In genomic region chr19:35870124-35870736, GRCh38 we compare ENCODE assay signal across 10 cellular contexts. TPM values are rescaled to one million over a fixed set of nuclear protein-coding genes. Genes with fewer than 3 reads are reported as not detected.
DNase-seq lines count a peak whose midpoint lies in the region; ATAC-seq and TF ChIP-seq lines count a peak whose summit lies in the region.
"Not testable (repeated sequence)": the region's sequence is repeated elsewhere in the genome, so short reads cannot be mapped to it uniquely, and the experiment has no call there.
"Had no signal": no experiment of that assay in that cellular context is flagged by ENCODE, and none has a peak within 500 bp of the region (broad histone marks: within the 10 kb centered on the region; RNA-seq: fewer than 3 reads in every experiment).

No MANE protein-coding gene starts in this region.

- H3K36me3 ChIP-seq in IMR-90 (ENCODE audit: control insufficient read depth, insufficient read depth, low read length); Panc1 (ENCODE audit: control insufficient read depth, insufficient read depth, low read length); neutrophil: not testable (repeated sequence)

- peaks cover 21% of the 10 kb centered on the region for H3K27me3 Mint-ChIP-seq in activated CD8-positive, alpha-beta memory T cell treated with anti-CD3 and anti-CD28 coated beads, Interleukin-2, amount 10 ng/mL, durations not matched to agents 7 days and 5 days
- H3K27me3 Mint-ChIP-seq in dendritic cell treated with granulocyte-macrophage colony-stimulating factor and Interleukin-4, amounts not matched to agents 40 ng/mL and 50 ng/mL, for 4 days = peaks cover 66% of the 10 kb centered on the region

- dilution Hi-C loops in IMR-90 (cut with HindIII; ENCODE audit: low sequenced_read_pairs, unreplicated experiment) = not testable (repeated sequence)

- not testable (repeated sequence) for H3K18ac ChIP-seq in IMR-90 (ENCODE audit: low read depth, low read length)

- H3K27me3 ChIP-seq in IMR-90 (ENCODE audit: control insufficient read depth, insufficient read depth, low read length) (peaks cover 12% of the 10 kb centered on the region), neutrophil (peaks cover 87% of the 10 kb centered on the region)
- H3K27me3 ChIP-seq in Panc1 (ENCODE audit: control insufficient read depth, insufficient read depth, low read length) = not testable (repeated sequence)

- H2AK9ac ChIP-seq in IMR-90 (replicated peaks; ENCODE audit: low read depth, low read length, poor library complexity) = not testable (repeated sequence)

- H3K9me3 Mint-ChIP-seq in activated CD8-positive, alpha-beta memory T cell treated with anti-CD3 and anti-CD28 coated beads, Interleukin-2, amount 10 ng/mL, durations not matched to agents 7 days and 5 days (ENCODE audit: low read depth); dendritic cell treated with granulocyte-macrophage colony-stimulating factor and Interleukin-4, amounts not matched to agents 40 ng/mL and 50 ng/mL, for 4 days: not testable (repeated sequence)

- not testable (repeated sequence) for H3K56ac ChIP-seq in IMR-90 (ENCODE audit: extremely low read depth, insufficient read depth, low read length)

- not testable (repeated sequence) for H3K4me3 ChIP-seq in IMR-90 (ENCODE audit: insufficient read depth, low read depth, low read length)
- H3K4me3 ChIP-seq in Panc1 (ENCODE audit: low read depth in 2 of 2, low read length in 2 of 2) = peak overlapping the region; percentile 53 to 89
- peak overlapping the region; percentile 71; the same call in 1 of the 2 replicates for H3K4me3 ChIP-seq in iPS-18c (ENCODE audit: insufficient read depth, low read depth, low read length)
- H3K4me3 ChIP-seq in neutrophil (ENCODE audit: low read depth in 1 of 2, low read length in 1 of 2) = peak overlapping the region; percentile 8 to 25

- H3K27ac Mint-ChIP-seq in activated CD8-positive, alpha-beta memory T cell treated with anti-CD3 and anti-CD28 coated beads, Interleukin-2, amount 10 ng/mL, durations not matched to agents 7 days and 5 days = peak overlapping the region; percentile 81
- peak overlapping the region; percentile 49 for H3K27ac Mint-ChIP-seq in dendritic cell treated with granulocyte-macrophage colony-stimulating factor and Interleukin-4, amounts not matched to agents 40 ng/mL and 50 ng/mL, for 4 days

- not testable (repeated sequence) for H4K5ac ChIP-seq in IMR-90 (ENCODE audit: low read depth, low read length)

- peak overlapping the region; percentile 85 for H2AFZ ChIP-seq in IMR-90 (replicated peaks; ENCODE audit: low read length, poor library complexity)

- TF ChIP-seq RAD21 in IMR-90 (IDR thresholded peaks at IDR 0.05; ENCODE audit: low read length) = not testable (repeated sequence)

- not testable (repeated sequence) for H2BK5ac ChIP-seq in IMR-90 (ENCODE audit: low read depth, low read length, poor library complexity, severe bottlenecking)

- intact Hi-C loops in IMR-90 (cut with micrococcal nuclease); Panc1 (cut with micrococcal nuclease; ENCODE audit: unreplicated experiment); dendritic cell treated with granulocyte-macrophage colony-stimulating factor and Interleukin-4, amounts not matched to agents 40 ng/mL and 50 ng/mL, for 4 days (cut with micrococcal nuclease): not testable (repeated sequence)

- not testable (repeated sequence) for H2BK20ac ChIP-seq in IMR-90 (ENCODE audit: low read depth, low read length)

- H3K9ac ChIP-seq in IMR-90 (ENCODE audit: low read depth, low read length) = not testable (repeated sequence)

- H3K4me1 Mint-ChIP-seq in activated CD8-positive, alpha-beta memory T cell treated with anti-CD3 and anti-CD28 coated beads, Interleukin-2, amount 10 ng/mL, durations not matched to agents 7 days and 5 days = peaks cover 15% of the 10 kb centered on the region
- H3K4me1 Mint-ChIP-seq in dendritic cell treated with granulocyte-macrophage colony-stimulating factor and Interleukin-4, amounts not matched to agents 40 ng/mL and 50 ng/mL, for 4 days (ENCODE audit: low read depth) = peaks cover 22% of the 10 kb centered on the region

- POLR2A ChIA-PET in IMR-90 (lab: Charles Lee; ENCODE audit: unreplicated experiment) = not testable (repeated sequence)
- POLR2A ChIA-PET in Panc1 (lab: Charles Lee) = interaction anchor here (0.7 kb wide), 1 partner anchor 64 kb away, joined by 4 read pairs; no protein-coding TSS in a partner anchor

- TF ChIP-seq CTCF in IMR-90 (conservative IDR thresholded peaks at IDR 0.05; ENCODE audit: low read depth, low read length); Panc1 (IDR thresholded peaks at IDR 0.05); neutrophil (IDR thresholded peaks at IDR 0.05): not testable (repeated sequence)

- H3K4me3 Mint-ChIP-seq in activated CD8-positive, alpha-beta memory T cell treated with anti-CD3 and anti-CD28 coated beads, Interleukin-2, amount 10 ng/mL, durations not matched to agents 7 days and 5 days = peak overlapping the region; percentile 73
- peak overlapping the region; percentile 65 for H3K4me3 Mint-ChIP-seq in dendritic cell treated with granulocyte-macrophage colony-stimulating factor and Interleukin-4, amounts not matched to agents 40 ng/mL and 50 ng/mL, for 4 days

- not testable (repeated sequence) for H2AK5ac ChIP-seq in IMR-90 (ENCODE audit: low read depth, low read length)

- in situ Hi-C loops in IMR-90 (cut with MboI; ENCODE audit: low sequenced_read_pairs); Panc1 (cut with HindIII; ENCODE audit: low pct_unique_long_range_greater_than_20kb, low sequenced_read_pairs): not testable (repeated sequence)

- H3K9me3 ChIP-seq in IMR-90 (ENCODE audit: control insufficient read depth, insufficient read depth, low read length); Panc1 (ENCODE audit: control insufficient read depth, insufficient read depth, low read depth, low read length); iPS-18c (ENCODE audit: control insufficient read depth, insufficient read depth, low read length); neutrophil: not testable (repeated sequence)

- not testable (repeated sequence) for H2BK120ac ChIP-seq in IMR-90 (ENCODE audit: low read depth, low read length)

- H2BK15ac ChIP-seq in IMR-90 (ENCODE audit: low read depth, low read length) = not testable (repeated sequence)

- not testable (repeated sequence) for H4K20me1 ChIP-seq in IMR-90 (ENCODE audit: insufficient read depth, low read length)

- peak; percentile 63 for DNase-seq in DMS53 (lab: John Stamatoyannopoulos, UW)
- not testable (repeated sequence) for DNase-seq in IMR-90; Panc1 (ENCODE audit: low read depth, low spot score); activated CD8-positive, alpha-beta memory T cell treated with anti-CD3 and anti-CD28 coated beads, Interleukin-2, amount 10 ng/mL, durations not matched to agents 7 days and 5 days

- H3K4me2 ChIP-seq in IMR-90 (ENCODE audit: low read depth, low read length) = not testable (repeated sequence)

- H3K14ac ChIP-seq in IMR-90 (replicated peaks; ENCODE audit: low read depth, low read length) = not testable (repeated sequence)

- not testable (repeated sequence) for H3K4me1 ChIP-seq in IMR-90 (ENCODE audit: control insufficient read depth, insufficient read depth, low read length); Panc1 (ENCODE audit: control insufficient read depth, insufficient read depth, low read length)
- H3K4me1 ChIP-seq in neutrophil (ENCODE audit: control insufficient read depth in 1 of 2, insufficient read depth in 1 of 2, low read depth in 1 of 2, low read length in 1 of 2) = peaks cover 18 to 19% of the 10 kb centered on the region in 2 experiments

- H4K8ac ChIP-seq in IMR-90 (ENCODE audit: low read depth in 2 of 2, low read length in 2 of 2) = not testable (repeated sequence)

- not testable (repeated sequence) for BruUV-seq in IMR-90 (replicated peaks; lab: Mats Ljungman, UMichigan); Panc1 (replicated peaks; lab: Mats Ljungman, UMichigan)

- H3K27ac ChIP-seq in IMR-90 (ENCODE audit: insufficient read depth, low read length); neutrophil: not testable (repeated sequence)
- H3K27ac ChIP-seq in Panc1 (ENCODE audit: low read length) = peak overlapping the region; percentile 61

- not testable (repeated sequence) for TF ChIP-seq POLR2A in IMR-90 (IDR thresholded peaks at IDR 0.05; ENCODE audit: low read depth, low read length)

- CTCF ChIA-PET in IMR-90 (lab: Yijun Ruan, JAX) (interaction anchor here (0.7 kb wide), 1 partner anchor 352 kb away, joined by 3 read pairs; no protein-coding TSS in a partner anchor), Panc1 (lab: Charles Lee) (interaction anchor here (0.6 to 0.9 kb wide), 5 partner anchors 26 to 357 kb away, joined by 3 to 8 read pairs (median 3); partner anchors contain the start of genes COX6B1 and DMKN)
- CTCF ChIA-PET in activated CD8-positive, alpha-beta memory T cell treated with anti-CD3 and anti-CD28 coated beads, Interleukin-2, amount 10 ng/mL, durations not matched to agents 7 days and 5 days (lab: Charles Lee) = interaction anchor here (1.3 to 2.2 kb wide), 3 partner anchors 12 to 61 kb away, joined by 3 to 10 read pairs (median 4); no protein-coding TSS in a partner anchor

- not testable (repeated sequence) for ATAC-seq in IMR-90 (ENCODE audit: low read depth); activated CD8-positive, alpha-beta memory T cell treated with anti-CD3 and anti-CD28 coated beads, Interleukin-2, amount 10 ng/mL, durations not matched to agents 7 days and 5 days
- peak; percentile 7 for ATAC-seq in Panc1

- H3K9me1 ChIP-seq in IMR-90 (ENCODE audit: insufficient read depth, low read length) = not testable (repeated sequence)

- not testable (repeated sequence) for H3K36me3 Mint-ChIP-seq in activated CD8-positive, alpha-beta memory T cell treated with anti-CD3 and anti-CD28 coated beads, Interleukin-2, amount 10 ng/mL, durations not matched to agents 7 days and 5 days; dendritic cell treated with granulocyte-macrophage colony-stimulating factor and Interleukin-4, amounts not matched to agents 40 ng/mL and 50 ng/mL, for 4 days (ENCODE audit: low read depth)

- H3K4ac ChIP-seq in IMR-90 (ENCODE audit: low read depth, low read length) = not testable (repeated sequence)

- not testable (repeated sequence) for H3K23ac ChIP-seq in IMR-90 (ENCODE audit: low read depth, low read length)

- 29% methylated on average over 17 of the region's 26 CpGs; no CpG with 5 or more reads in 1 of the 2 experiments for WGBS in IMR-90 (ENCODE audit: extremely low coverage in 2 of 2, insufficient read length in 1 of 2), 2 experiments

- not testable (repeated sequence) for H4K91ac ChIP-seq in IMR-90 (ENCODE audit: insufficient read depth, low read depth, low read length)

- not testable (repeated sequence) for H3K79me1 ChIP-seq in IMR-90 (ENCODE audit: low read depth in 1 of 2, low read length in 2 of 2)

RNA-seq across cellular contexts. Expression of gene APLP1, which starts 1.9 kb away (rescaled TPM):
- total RNA-seq in IMR-90 (2012; rRNA removed) (4.7 and 6.7 TPM in 2 replicates), Panc1 (2021; ENCODE audit: unreplicated experiment) (74.6 TPM)
- polyA plus RNA-seq in IMR-90 (2012; rRNA removed) = 41.0 and 44.3 TPM in 2 replicates
- 33.4 and 44.7 TPM in 2 replicates for polyA plus RNA-seq in IMR-90 (2012; cell fraction: cytosol; rRNA removed)
- 16.6 and 37.3 TPM in 2 replicates for polyA plus RNA-seq in IMR-90 (2012; cell fraction: nucleus; rRNA removed; ENCODE audit: low replicate concordance)
- 122 TPM for polyA plus RNA-seq in Panc1 (2012; ENCODE audit: insufficient read length)
- total RNA-seq in activated CD8-positive, alpha-beta memory T cell treated with anti-CD3 and anti-CD28 coated beads, Interleukin-2, amount 10 ng/mL, durations not matched to agents 7 days and 5 days = 1 to 10 TPM; 1.5 to 2.0 TPM

RNA-seq across cellular contexts. Expression of gene KIRREL2, which starts 13.5 kb away (rescaled TPM):
- total RNA-seq in IMR-90 (2012; rRNA removed) = not detected in 2 replicates
- polyA plus RNA-seq in IMR-90 (2012; rRNA removed) = 0.04 TPM in 1 of 2 replicates, not detected in the other
- polyA plus RNA-seq in IMR-90 (2012; cell fraction: cytosol; rRNA removed) = 0.04 TPM in 2 replicates
- polyA plus RNA-seq in IMR-90 (2012; cell fraction: nucleus; rRNA removed; ENCODE audit: low replicate concordance) = 0.07 TPM in 1 of 2 replicates, not detected in the other
- 5.0 TPM for total RNA-seq in Panc1 (2021; ENCODE audit: unreplicated experiment)
- 6.5 TPM for polyA plus RNA-seq in Panc1 (2012; ENCODE audit: insufficient read length)
- 1 to 10 TPM; 1.1 to 1.4 TPM for total RNA-seq in activated CD8-positive, alpha-beta memory T cell treated with anti-CD3 and anti-CD28 coated beads, Interleukin-2, amount 10 ng/mL, durations not matched to agents 7 days and 5 days
- total RNA-seq: renal cortical epithelial cell, ureter had no signal

RNA-seq across cellular contexts. Expression of gene NPHS1, which starts 17.9 kb away (rescaled TPM):
- total RNA-seq in IMR-90 (2012; rRNA removed) (not detected in 2 replicates), Panc1 (2021; ENCODE audit: unreplicated experiment) (0.67 TPM)
- not detected in 2 replicates for polyA plus RNA-seq in IMR-90 (2012; rRNA removed)
- polyA plus RNA-seq in IMR-90 (2012; cell fraction: cytosol; rRNA removed) = not detected in 2 replicates
- polyA plus RNA-seq in IMR-90 (2012; cell fraction: nucleus; rRNA removed; ENCODE audit: low replicate concordance) = not detected in 2 replicates
- 1.2 TPM for polyA plus RNA-seq in Panc1 (2012; ENCODE audit: insufficient read length)
- total RNA-seq in activated CD8-positive, alpha-beta memory T cell treated with anti-CD3 and anti-CD28 coated beads, Interleukin-2, amount 10 ng/mL, durations not matched to agents 7 days and 5 days = not detected
- total RNA-seq: esophagus mucosa, renal cortical epithelial cell, ureter had no signal

RNA-seq across cellular contexts. Expression of gene NFKBID, which starts 30.1 kb away (rescaled TPM):
- total RNA-seq in IMR-90 (2012; rRNA removed) (1.1 and 1.4 TPM in 2 replicates), Panc1 (2021; ENCODE audit: unreplicated experiment) (20.5 TPM)
- polyA plus RNA-seq in IMR-90 (2012; rRNA removed) = 12.3 and 13.3 TPM in 2 replicates
- polyA plus RNA-seq in IMR-90 (2012; cell fraction: cytosol; rRNA removed) = 2.6 and 3.7 TPM in 2 replicates
- 85.3 and 103 TPM in 2 replicates for polyA plus RNA-seq in IMR-90 (2012; cell fraction: nucleus; rRNA removed; ENCODE audit: low replicate concordance)
- 13.0 TPM for polyA plus RNA-seq in Panc1 (2012; ENCODE audit: insufficient read length)
- total RNA-seq in activated CD8-positive, alpha-beta memory T cell treated with anti-CD3 and anti-CD28 coated beads, Interleukin-2, amount 10 ng/mL, durations not matched to agents 7 days and 5 days = 10 to 100 TPM; 52.7 to 52.9 TPM

RNA-seq across cellular contexts. Expression of gene HCST, which starts 32.1 kb away (rescaled TPM):
- total RNA-seq in IMR-90 (2012; rRNA removed) = not detected in 2 replicates
- 0.93 and 1.5 TPM in 2 replicates for polyA plus RNA-seq in IMR-90 (2012; rRNA removed)
- polyA plus RNA-seq in IMR-90 (2012; cell fraction: cytosol; rRNA removed) = 1.4 TPM in 1 of 2 replicates, not detected in the other
- polyA plus RNA-seq in IMR-90 (2012; cell fraction: nucleus; rRNA removed; ENCODE audit: low replicate concordance) = 0.31 and 2.1 TPM in 2 replicates
- 2.9 TPM for total RNA-seq in Panc1 (2021; ENCODE audit: unreplicated experiment)
- 4.7 TPM for polyA plus RNA-seq in Panc1 (2012; ENCODE audit: insufficient read length)
- 100 to 1,000 TPM; 184 to 195 TPM for total RNA-seq in activated CD8-positive, alpha-beta memory T cell treated with anti-CD3 and anti-CD28 coated beads, Interleukin-2, amount 10 ng/mL, durations not matched to agents 7 days and 5 days
- total RNA-seq: renal cortical epithelial cell had no signal
